ENCODE assay signal across 8 cellular contexts in the genomic region with DNA sequence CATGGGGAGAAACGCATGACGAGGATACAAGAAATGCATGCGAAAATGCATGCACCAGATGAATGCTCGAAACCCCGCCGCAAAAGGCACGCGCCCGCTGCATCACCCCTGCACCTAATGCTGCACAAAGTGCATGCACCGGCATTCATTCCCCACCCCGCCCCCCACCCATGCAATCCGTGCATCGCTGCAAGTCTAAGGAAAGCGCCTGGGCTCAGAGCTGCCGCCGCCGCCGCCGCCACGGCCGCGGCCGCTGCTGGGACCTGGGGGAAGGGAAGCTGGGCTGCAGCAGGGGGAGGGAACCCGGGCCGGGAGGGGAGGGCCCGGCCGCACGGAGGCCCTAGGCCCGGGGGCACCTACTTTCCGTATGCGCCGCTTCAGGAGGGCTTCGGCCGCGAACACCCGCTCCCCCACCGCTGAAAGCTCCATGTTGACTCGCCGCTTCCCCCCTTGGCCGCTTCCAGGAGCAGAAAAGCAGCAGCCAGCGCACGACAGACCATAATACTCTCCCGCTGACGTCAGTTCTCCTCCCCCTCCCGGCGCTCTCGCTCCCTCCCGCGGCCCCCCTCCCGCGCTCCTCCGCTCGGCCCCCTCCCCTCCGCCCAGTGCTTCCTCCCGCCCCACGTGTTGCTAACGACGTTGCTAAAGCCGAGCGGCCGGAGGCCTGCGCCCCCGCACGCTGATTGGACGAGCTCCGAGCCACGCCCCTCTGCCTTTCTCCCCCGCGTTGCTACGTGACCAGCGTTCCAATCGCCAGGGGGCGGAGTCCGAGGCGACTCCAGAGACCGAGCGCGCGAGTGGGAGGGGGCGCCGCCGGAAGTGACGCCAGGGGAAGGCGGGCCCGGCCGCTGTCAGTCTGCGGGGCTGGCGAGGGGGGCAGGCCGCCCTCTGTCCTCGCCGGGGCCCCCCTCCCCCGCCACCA.
DNase-seq lines count a peak whose midpoint lies in the region; ATAC-seq and TF ChIP-seq lines count a peak whose summit lies in the region.

TSS of gene CBX8 (minus strand) at position 508 of the 922 bp plus-strand sequence. CDS start at position 429, 79 bp downstream.

- DNase-seq in AML-193 (lab: John Stamatoyannopoulos, UW) = peak; percentile 99 to 100
- DNase-seq in NCI-H510A (lab: John Stamatoyannopoulos, UW) = peak; percentile 99
- peak; percentile 99 for DNase-seq in activated CD4-positive, alpha-beta T cell treated with anti-CD3 and anti-CD28 coated beads for 24 hours (ENCODE audit: low read depth in 2 of 2)
- peak; percentile 100 for DNase-seq in choroid plexus epithelial cell (ENCODE audit: low read depth)
- DNase-seq in kidney glomerular epithelial cell (lab: John Stamatoyannopoulos, UW) = peak; percentile 97
- DNase-seq in stimulated activated CD4-positive, alpha-beta T cell treated with anti-CD3 and anti-CD28 coated beads, Interleukin-15, amount 100 ng/mL, for 48 hours (ENCODE audit: low read depth in 2 of 2) = peak; percentile 100

- peak; percentile 12 for TF ChIP-seq CTCF in choroid plexus epithelial cell (conservative IDR thresholded peaks at IDR 0.05; ENCODE audit: low read depth, low read length)

- peak within 1 kb of the TSS; percentile 83 for H3K4me3 ChIP-seq in choroid plexus epithelial cell (ENCODE audit: low read depth, low read length)

- peak; percentile 51 for TF ChIP-seq POLR2A in GM19193 (IDR thresholded peaks at IDR 0.05; ENCODE audit: extremely low read depth, insufficient read depth, insufficient read length)

- ATAC-seq in HG03432 (IDR thresholded peaks at IDR 0.05; ENCODE audit: unreplicated experiment) = peak; percentile 90

Comparison
In these comparisons a context has a peak if more than half of its experiments do, and no peak if none do; other contexts are left out.
1. Peak in every context shown above with its lines: DNase-seq, ATAC-seq and H3K4me3 ChIP-seq.